ENCODE assay signal across 1 cellular context in the genomic region with DNA sequence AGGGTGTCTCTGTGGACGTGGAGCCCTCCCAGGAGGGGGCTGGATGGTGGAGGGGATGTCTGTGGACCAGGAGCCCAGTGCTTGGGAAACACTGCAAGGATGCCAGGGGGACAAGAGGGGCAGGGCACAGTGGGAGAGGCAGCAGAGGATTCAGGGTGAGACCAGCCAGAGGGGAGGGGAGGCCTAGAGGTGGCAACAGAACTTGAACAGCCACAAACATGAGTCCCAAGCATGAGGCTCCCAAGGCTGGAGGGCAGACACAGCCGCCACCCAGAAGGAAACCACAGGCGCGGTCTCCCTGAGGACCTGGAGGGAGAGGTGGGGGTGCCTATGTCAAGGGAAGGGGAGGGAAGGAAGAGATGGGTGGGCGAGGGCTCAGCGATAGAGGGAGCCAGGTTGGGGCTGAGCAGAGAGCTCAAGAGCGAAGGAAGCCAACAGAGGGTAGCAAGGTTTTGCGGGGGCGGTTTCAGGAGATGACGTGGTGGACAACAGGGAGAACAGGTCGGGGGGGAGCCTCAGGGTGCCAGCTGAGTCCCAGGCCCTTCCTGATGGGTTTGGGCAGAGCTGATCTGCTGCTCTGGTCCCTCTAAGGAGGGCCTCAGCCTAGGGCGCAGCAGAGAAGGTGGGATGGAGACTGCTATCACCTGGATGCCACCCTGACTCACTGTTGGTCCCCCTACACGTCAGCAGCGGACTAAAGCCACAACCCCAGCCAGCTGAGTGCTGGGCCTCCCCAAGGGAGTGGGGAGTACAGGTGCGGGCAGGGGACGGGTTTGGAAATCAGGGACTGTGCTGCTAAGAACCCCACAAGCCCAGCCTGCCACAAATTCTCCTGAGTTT.
TF ChIP-seq lines count a peak whose summit lies in the region.

No MANE protein-coding gene starts in this region.

TF ChIP-seq in H1, 55 proteins besides CTCF, POLR2A, EP300 and RAD21:
- TF ChIP-seq CHD1 (IDR thresholded peaks at IDR 0.05; ENCODE audit: low read depth, low read length) (no peak), POLR2AphosphoS5 (IDR thresholded peaks at IDR 0.05; ENCODE audit: low read depth, low read length) (peak; percentile 26; the same call in 1 of the 2 replicates)
TF ChIP-seq in H1: peak in this region for 1.
